In the genomic region with DNA sequence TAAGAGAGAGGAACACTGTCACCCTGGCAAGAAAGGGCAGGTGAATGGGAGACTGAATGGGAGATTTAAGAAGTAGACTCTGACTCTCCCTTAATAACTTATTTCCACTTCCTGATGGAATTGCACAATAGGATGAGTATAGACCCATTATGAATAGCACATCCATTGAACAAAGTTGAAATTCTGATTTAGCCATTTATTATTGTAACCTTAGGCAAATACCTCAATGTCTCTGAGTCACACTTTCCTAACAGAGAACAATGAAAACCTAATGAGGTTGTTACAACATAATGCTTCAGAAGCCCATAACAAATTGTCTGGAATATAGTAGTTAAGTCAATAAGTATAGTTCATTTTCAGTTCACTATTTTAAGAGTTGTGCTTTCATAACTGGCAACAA, we compare ENCODE assay signal across 16 cellular contexts.
DNase-seq lines count a peak whose midpoint lies in the region; ATAC-seq and TF ChIP-seq lines count a peak whose summit lies in the region.
"Had no signal": no experiment of that assay in that cellular context is flagged by ENCODE, and none has a peak within 500 bp of the region (broad histone marks: within the 10 kb centered on the region; RNA-seq: fewer than 3 reads in every experiment).

No MANE protein-coding gene starts in this region.

- H3K4me3 Mint-ChIP-seq in natural killer cell treated with Interleukin-12 subunit alpha and Interleukin-12 subunit beta and Interleukin-15 and Interleukin-18, amount 100 ng/mL, for 72 hours: no peak overlapping the region
- H3K4me3 Mint-ChIP-seq: activated T-cell treated with anti-CD3 and anti-CD28 coated beads, Interleukin-2, amount 50 U/mL, for 4 hours; CD8-positive, alpha-beta T cell; GM23338; stimulated activated naive CD8-positive, alpha-beta T cell treated with anti-CD3 and anti-CD28 coated beads, Interleukin-15, amount 100 ng/mL, for 72 hours; T-cell had no signal

- H3K27me3 Mint-ChIP-seq in natural killer cell treated with Interleukin-12 subunit alpha and Interleukin-12 subunit beta and Interleukin-15 and Interleukin-18, amount 100 ng/mL, for 72 hours: no peaks in the 10 kb centered on the region
- H3K27me3 Mint-ChIP-seq: stimulated activated naive CD8-positive, alpha-beta T cell treated with anti-CD3 and anti-CD28 coated beads, Interleukin-15, amount 100 ng/mL, for 72 hours; T-cell had no signal

- TF ChIP-seq CTCF in choroid plexus epithelial cell (conservative IDR thresholded peaks at IDR 0.05; ENCODE audit: low read depth, low read length): no peak
- TF ChIP-seq CTCF in thyroid gland (IDR thresholded peaks at IDR 0.05): no peak

- no peaks in the 10 kb centered on the region for H3K36me3 ChIP-seq in thyroid gland
- H3K36me3 ChIP-seq: sigmoid colon had no signal

- H3K27ac ChIP-seq in thyroid gland: no peak overlapping the region
- H3K27ac ChIP-seq in right cardiac atrium (ENCODE audit: low read length): no peak overlapping the region
- H3K27ac ChIP-seq: sigmoid colon had no signal

- DNase-seq in HCEC 1CT (peak; percentile 45), NCI-H748 treated with DMSO at 0.1 percent for 48 hours (lab: John Stamatoyannopoulos, UW) (peak; percentile 20), choroid plexus epithelial cell (ENCODE audit: low read depth) (peak; percentile 70), kidney glomerular epithelial cell (lab: John Stamatoyannopoulos, UW) (peak; percentile 71), thyroid gland (no peak), right cardiac atrium (no peak)
- DNase-seq in natural killer cell treated with Interleukin-12 subunit alpha and Interleukin-12 subunit beta and Interleukin-15 and Interleukin-18, amount 100 ng/mL, for 72 hours (ENCODE audit: low spot score): no peak
- DNase-seq: activated T-cell treated with anti-CD3 and anti-CD28 coated beads, Interleukin-2, amount 50 U/mL, for 4 hours; aorta; CD8-positive, alpha-beta T cell; effector CD8-positive, alpha-beta T cell; Karpas-422; sigmoid colon; stimulated activated naive CD8-positive, alpha-beta T cell treated with anti-CD3 and anti-CD28 coated beads, Interleukin-15, amount 100 ng/mL, for 72 hours; T-cell had no signal

- no peak for ATAC-seq in natural killer cell treated with Interleukin-12 subunit alpha and Interleukin-12 subunit beta and Interleukin-15 and Interleukin-18, amount 100 ng/mL, for 72 hours
- no peak for ATAC-seq in right cardiac atrium
- ATAC-seq: activated T-cell treated with anti-CD3 and anti-CD28 coated beads, Interleukin-2, amount 50 U/mL, for 4 hours; CD8-positive, alpha-beta T cell; GM23338; stimulated activated naive CD8-positive, alpha-beta T cell treated with anti-CD3 and anti-CD28 coated beads, Interleukin-15, amount 100 ng/mL, for 72 hours; T-cell had no signal

- no peak overlapping the region for H3K27ac Mint-ChIP-seq in natural killer cell treated with Interleukin-12 subunit alpha and Interleukin-12 subunit beta and Interleukin-15 and Interleukin-18, amount 100 ng/mL, for 72 hours
- H3K27ac Mint-ChIP-seq: CD8-positive, alpha-beta T cell; GM23338; stimulated activated naive CD8-positive, alpha-beta T cell treated with anti-CD3 and anti-CD28 coated beads, Interleukin-15, amount 100 ng/mL, for 72 hours; T-cell had no signal

- no peaks in the 10 kb centered on the region for H3K4me1 ChIP-seq in thyroid gland
- no peaks in the 10 kb centered on the region for H3K4me1 ChIP-seq in right cardiac atrium (ENCODE audit: control insufficient read depth, insufficient read depth, low read length)
- H3K4me1 ChIP-seq: sigmoid colon had no signal

- H3K9me3 Mint-ChIP-seq in natural killer cell treated with Interleukin-12 subunit alpha and Interleukin-12 subunit beta and Interleukin-15 and Interleukin-18, amount 100 ng/mL, for 72 hours: peaks cover 20% of the 10 kb centered on the region
- H3K9me3 Mint-ChIP-seq: GM23338 had no signal

- no peaks in the 10 kb centered on the region for H3K4me1 Mint-ChIP-seq in natural killer cell treated with Interleukin-12 subunit alpha and Interleukin-12 subunit beta and Interleukin-15 and Interleukin-18, amount 100 ng/mL, for 72 hours (ENCODE audit: low read depth in 2 of 2)
- H3K4me1 Mint-ChIP-seq: stimulated activated naive CD8-positive, alpha-beta T cell treated with anti-CD3 and anti-CD28 coated beads, Interleukin-15, amount 100 ng/mL, for 72 hours; T-cell had no signal

- H3K9me3 ChIP-seq in thyroid gland (no peaks in the 10 kb centered on the region), right cardiac atrium (ENCODE audit: control insufficient read depth, low read length) (no peaks in the 10 kb centered on the region)
- H3K9me3 ChIP-seq: sigmoid colon had no signal

- TF ChIP-seq POLR2A in thyroid gland (IDR thresholded peaks at IDR 0.05): no peak

- H3K27me3 ChIP-seq in thyroid gland (no peaks in the 10 kb centered on the region), right cardiac atrium (ENCODE audit: control insufficient read depth, insufficient read depth) (no peaks in the 10 kb centered on the region)
- H3K27me3 ChIP-seq: sigmoid colon had no signal

- no peak overlapping the region for H3K4me3 ChIP-seq in choroid plexus epithelial cell (ENCODE audit: low read depth, low read length)
- H3K4me3 ChIP-seq in thyroid gland (replicated peaks in 1 of 3): no peak overlapping the region
- H3K4me3 ChIP-seq in right cardiac atrium (ENCODE audit: low read length): no peak overlapping the region
- H3K4me3 ChIP-seq: GM23338, sigmoid colon had no signal

- no peaks in the 10 kb centered on the region for H3K36me3 Mint-ChIP-seq in natural killer cell treated with Interleukin-12 subunit alpha and Interleukin-12 subunit beta and Interleukin-15 and Interleukin-18, amount 100 ng/mL, for 72 hours
- H3K36me3 Mint-ChIP-seq: CD8-positive, alpha-beta T cell; T-cell had no signal

- intact Hi-C loops in thyroid gland (cut with DNase I): no loop called here
- intact Hi-C loops in right cardiac atrium (cut with DNase I): no loop called here

Comparison
In these comparisons a context has a peak if more than half of its experiments do, and no peak if none do; other contexts are left out.
1. DNase-seq: peak in HCEC 1CT (single experiment), NCI-H748 treated with DMSO at 0.1 percent for 48 hours (single experiment), choroid plexus epithelial cell (single experiment) and kidney glomerular epithelial cell (single experiment); none in natural killer cell treated with Interleukin-12 subunit alpha and Interleukin-12 subunit beta and Interleukin-15 and Interleukin-18, amount 100 ng/mL, for 72 hours (single experiment), thyroid gland (0 of 2) and right cardiac atrium (0 of 3).